In genomic region chr1:94124538-94124937, GRCh38 we compare ENCODE assay signal across 9 cellular contexts. TPM values are rescaled to one million over a fixed set of nuclear protein-coding genes. Genes with fewer than 3 reads are reported as not detected.
"Had no signal": no experiment of that assay in that cellular context is flagged by ENCODE, and none has a peak within 500 bp of the region (broad histone marks: within the 10 kb centered on the region; RNA-seq: fewer than 3 reads in every experiment).

No MANE protein-coding gene starts in this region.

- H3K9me3 Mint-ChIP-seq: GM23338, H9 had no signal

- H3K4me3 Mint-ChIP-seq: GM23338, H9 had no signal

- H2AFZ ChIP-seq: GM23338 had no signal

- H3K27ac Mint-ChIP-seq: GM23338, H9 had no signal

- H3K4me3 ChIP-seq: GM23338, K562 had no signal

- H3K4me2 ChIP-seq: GM23338 had no signal

- FAIRE-seq: H1, H54, K562 had no signal

- DNase-seq: H9, HCEC 1CT, IMR-90, KG1 had no signal

- H3K27ac ChIP-seq: HL-60 had no signal

RNA-seq across cellular contexts. Expression of gene ABCA4, which starts 3.6 kb away (rescaled TPM):
- total RNA-seq: GM23338, H1, H9, K562 had no signal
- polyA plus RNA-seq: GM23338 had no signal
